Comparison of ENCODE assay signal across 10 cellular contexts in the genomic region with DNA sequence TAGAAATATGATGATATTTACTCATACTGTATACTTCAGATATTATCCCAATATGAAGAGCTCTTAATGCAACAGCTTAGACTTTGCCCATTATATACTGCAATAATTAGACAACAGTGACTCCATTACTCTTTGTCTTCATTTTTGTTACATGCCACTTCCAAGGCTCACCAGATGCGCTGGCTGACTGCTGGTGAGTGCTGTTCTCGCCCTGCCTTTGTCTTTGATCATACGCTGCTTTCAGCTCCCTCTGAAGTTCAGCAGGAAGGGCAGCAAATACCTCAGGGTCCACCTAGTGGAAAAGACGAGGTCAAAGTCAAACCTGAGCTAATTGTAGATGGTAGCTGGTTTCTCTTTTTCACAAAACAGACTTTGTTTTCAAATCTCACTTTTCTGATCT.
A peak's percentile ranks its signal among the peaks of the same experiment; 100 is the strongest.
DNase-seq lines count a peak whose midpoint lies in the region; ATAC-seq and TF ChIP-seq lines count a peak whose summit lies in the region.
"Had no signal": no experiment of that assay in that cellular context is flagged by ENCODE, and none has a peak within 500 bp of the region (broad histone marks: within the 10 kb centered on the region; RNA-seq: fewer than 3 reads in every experiment).

No MANE protein-coding gene starts in this region.

- WGBS in heart left ventricle, 4 donors, result 34 to 65% (median 46%) methylated on average over 4 of the region's 4 CpGs

- H3K36me3 ChIP-seq in heart left ventricle, result peaks cover 0 to 100% (median 98%) of the 10 kb centered on the region in 9 donors

- H3K27me3 Mint-ChIP-seq in neural crest cell (ENCODE audit: low read depth), result no peaks in the 10 kb centered on the region

- H3K9me3 Mint-ChIP-seq in neural crest cell, result no peaks in the 10 kb centered on the region
- H3K9me3 Mint-ChIP-seq: T-helper 2 cell treated with Interferon-gamma antibody and Interleukin-4, amounts not matched to agents 5 μg/mL and 100 μg/mL, for 36 hours had no signal

- DNase-seq in DMS 273 (lab: John Stamatoyannopoulos, UW; ENCODE audit: unreplicated experiment) (peak; percentile 11), DMS 273 treated with DMSO at 0.1 percent for 48 hours (lab: John Stamatoyannopoulos, UW) (no peak), SK-MEL-5 (ENCODE audit: low read depth, low spot score) (peak; percentile 21), heart left ventricle (peak in 1 of 5 donors; percentile 53), neural crest cell (ENCODE audit: low read depth, low spot score) (no peak), 8988T (no peak)
- DNase-seq: NCI-H2081 had no signal

- peak overlapping the region; percentile 22 for H3K27ac Mint-ChIP-seq in neural crest cell (ENCODE audit: unreplicated experiment)
- H3K27ac Mint-ChIP-seq: T-helper 2 cell treated with Interferon-gamma antibody and Interleukin-4, amounts not matched to agents 5 μg/mL and 100 μg/mL, for 36 hours had no signal

- H3K9me3 ChIP-seq in heart left ventricle, result no peaks in the 10 kb centered on the region

- intact Hi-C loops in heart left ventricle (cut with DNase I), result loop anchor here in 2 of 10 donors (5.0 kb wide), 1 partner anchor 66 kb away; the partner anchor contains the start of genes EIF5B (in 2 of the 2) and TXNDC9 (in 2 of the 2)

- peak in 5 of 12 donors; percentile 8 to 19 (median 17) for TF ChIP-seq CTCF in heart left ventricle (IDR thresholded peaks at IDR 0.05)
- TF ChIP-seq CTCF in neural crest cell (conservative IDR thresholded peaks at IDR 0.05), result peak; percentile 31

- H3K27ac ChIP-seq in heart left ventricle, result peak overlapping the region in 11 of 12 donors; percentile 18 to 86 (median 65)

- peak overlapping the region; percentile 8 for H3K4me3 Mint-ChIP-seq in neural crest cell
- H3K4me3 Mint-ChIP-seq: T-helper 2 cell treated with Interferon-gamma antibody and Interleukin-4, amounts not matched to agents 5 μg/mL and 100 μg/mL, for 36 hours had no signal

- H3K4me3 ChIP-seq in heart left ventricle, result peak overlapping the region in 4 of 12 donors; percentile 5 to 44 (median 28)

- H3K27me3 ChIP-seq in heart left ventricle, result no peaks in the 10 kb centered on the region

- peak; percentile 22 to 65 (median 57) for ATAC-seq in heart left ventricle
- ATAC-seq in HG02610 (IDR thresholded peaks at IDR 0.05; ENCODE audit: unreplicated experiment), result no peak
- ATAC-seq in HG03175 (IDR thresholded peaks at IDR 0.05; ENCODE audit: unreplicated experiment), result no peak

- in situ Hi-C loops in SK-MEL-5 (cut with HindIII; ENCODE audit: low pct_unique_long_range_greater_than_20kb, low sequenced_read_pairs), result no loop called here

- peaks cover 10% of the 10 kb centered on the region for H3K4me1 Mint-ChIP-seq in neural crest cell

- H3K4me1 ChIP-seq in heart left ventricle, result peaks cover 0 to 46% (median 10%) of the 10 kb centered on the region in 12 donors

- TF ChIP-seq POLR2A in heart left ventricle (IDR thresholded peaks at IDR 0.05), result no peak

- peaks cover 18% of the 10 kb centered on the region for H3K36me3 Mint-ChIP-seq in neural crest cell (ENCODE audit: low read depth)

Comparison
In these comparisons a context has a peak if more than half of its experiments do, and no peak if none do; other contexts are left out.
1. DNase-seq: peak in DMS 273 (single experiment) and SK-MEL-5 (single experiment); none in DMS 273 treated with DMSO at 0.1 percent for 48 hours (single experiment), neural crest cell (single experiment) and 8988T (single experiment).
2. ATAC-seq: peak in heart left ventricle (4 of 4); none in HG02610 (single experiment) and HG03175 (single experiment).